20 cellular contexts compared by ENCODE assay signal in genomic region chr16:86895609-86896008, GRCh38.
DNase-seq lines count a peak whose midpoint lies in the region; ATAC-seq, FAIRE-seq and TF ChIP-seq lines count a peak whose summit lies in the region.
"Had no signal": no experiment of that assay in that cellular context is flagged by ENCODE, and none has a peak within 500 bp of the region (broad histone marks: within the 10 kb centered on the region; RNA-seq: fewer than 3 reads in every experiment).

No MANE protein-coding gene starts in this region.

- intact Hi-C loops in cardiac septum (cut with DNase I) (no loop called here), heart left ventricle (cut with DNase I) (no loop called here), upper lobe of right lung (cut with DNase I) (no loop called here), uterus (cut with DNase I; ENCODE audit: low total_unique reads) (no loop called here)

- H3K36me3 Mint-ChIP-seq in nephron (ENCODE audit: low read depth), result peaks cover 3% of the 10 kb centered on the region
- H3K36me3 Mint-ChIP-seq: CD14-positive monocyte; CD8-positive, alpha-beta T cell had no signal

- H3K4ac ChIP-seq in H1 (replicated peaks; ENCODE audit: insufficient read length, low read depth, low read length), result no peak overlapping the region

- no peak for TF ChIP-seq POLR2A in heart left ventricle (IDR thresholded peaks at IDR 0.05)
- no peak for TF ChIP-seq POLR2A in H1 (IDR thresholded peaks at IDR 0.05; ENCODE audit: control extremely low read depth in 1 of 2, low read depth in 2 of 2, low read length in 2 of 2)
- TF ChIP-seq POLR2A in uterus (IDR thresholded peaks at IDR 0.05), result no peak

- H3K4me3 Mint-ChIP-seq in nephron, result no peak overlapping the region
- H3K4me3 Mint-ChIP-seq: CD14-positive monocyte; CD8-positive, alpha-beta T cell had no signal

- no peak overlapping the region for H2AFZ ChIP-seq in H1 (ENCODE audit: low read length)

- H3K36me3 ChIP-seq in heart left ventricle (no peaks in the 10 kb centered on the region), H1 (ENCODE audit: control insufficient read depth in 2 of 4, insufficient read depth in 4 of 4, low read length in 3 of 4) (no peaks in the 10 kb centered on the region), upper lobe of right lung (no peaks in the 10 kb centered on the region), uterus (no peaks in the 10 kb centered on the region)

- H2BK20ac ChIP-seq in H1 (ENCODE audit: low read length), result no peak overlapping the region

- POLR2A ChIA-PET in H1 (lab: Charles Lee; ENCODE audit: partially characterized antibody), result no interaction called here

- no peak overlapping the region for H2BK120ac ChIP-seq in H1 (replicated peaks; ENCODE audit: low read depth, low read length)

- H3K4me1 ChIP-seq in heart left ventricle (peaks cover 0 to 2% (median 0%) of the 10 kb centered on the region in 12 donors), H1 (replicated peaks in 1 of 4; ENCODE audit: control insufficient read depth in 3 of 4, insufficient read depth in 4 of 4, low read length in 3 of 4) (peaks cover 0 to 5% (median 0%) of the 10 kb centered on the region in 4 experiments; a peak in 1 of 7 replicates), upper lobe of right lung (no peaks in the 10 kb centered on the region), uterus (no peaks in the 10 kb centered on the region)

- no peak for TF ChIP-seq CTCF in heart left ventricle (IDR thresholded peaks at IDR 0.05)
- no peak for TF ChIP-seq CTCF in H1 (IDR thresholded peaks at IDR 0.05; ENCODE audit: control extremely low read depth in 1 of 3, insufficient read depth in 1 of 3, low read depth in 1 of 3, low read length in 3 of 3)
- no peak for TF ChIP-seq CTCF in nephron (IDR thresholded peaks at IDR 0.05; ENCODE audit: unreplicated experiment in 3 of 3)
- TF ChIP-seq CTCF in upper lobe of right lung (IDR thresholded peaks at IDR 0.05), result no peak
- no peak for TF ChIP-seq CTCF in uterus (IDR thresholded peaks at IDR 0.05)

- no peak for ATAC-seq in heart left ventricle
- ATAC-seq in upper lobe of right lung, result no peak
- ATAC-seq: CD8-positive, alpha-beta T cell had no signal

- no peak overlapping the region for H3K23ac ChIP-seq in H1 (ENCODE audit: insufficient read length)

- H3K79me2 ChIP-seq in H1 (ENCODE audit: control insufficient read depth in 1 of 2, insufficient read depth in 2 of 2, low read length in 2 of 2), result no peaks in the 10 kb centered on the region

- WGBS in heart left ventricle, 4 donors, result 56 to 66% (median 65%) methylated on average over 11 of the region's 11 CpGs
- 70% methylated on average over 6 of the region's 11 CpGs; no CpG with 5 or more reads in 1 of the 2 experiments for WGBS in H1 (ENCODE audit: extremely low coverage in 1 of 2, insufficient coverage in 1 of 2, insufficient read length in 1 of 2, insufficient replicate concordance in 2 of 2, low coverage in 1 of 2, low lambda C conversion rate in 2 of 2, missing lambda C conversion rate in 1 of 2), 2 experiments

- no peaks in the 10 kb centered on the region; the same call in 1 of the 2 replicates for H3K79me1 ChIP-seq in H1 (ENCODE audit: low read depth, low read length)

- H3K23me2 ChIP-seq in H1 (ENCODE audit: low read depth, low read length), result 0 out of 2 replicates have a peak, but pooled peaks cover 2% of the 10 kb centered on the region

- H2BK5ac ChIP-seq in H1 (ENCODE audit: low read depth, low read length), result no peak overlapping the region

- no peak overlapping the region for H3K56ac ChIP-seq in H1 (replicated peaks; ENCODE audit: insufficient read length, low read depth, low read length)

- CTCF ChIA-PET in H1 (lab: Charles Lee; ENCODE audit: partially characterized antibody), result interaction anchor here (0.9 to 1.6 kb wide), 5 partner anchors 15 to 332 kb away, joined by 3 to 4 read pairs (median 3); no protein-coding TSS in a partner anchor

- TF ChIP-seq EP300 in H1 (IDR thresholded peaks at IDR 0.05; ENCODE audit: borderline replicate concordance in 1 of 2, low read depth in 2 of 2, low read length in 2 of 2), result no peak

- H3K18ac ChIP-seq in H1 (ENCODE audit: extremely low read depth, low read length), result 0 out of 2 replicates have a peak overlapping the region, but pooled peaks have one; percentile 27

- no peak overlapping the region for H2BK12ac ChIP-seq in H1 (ENCODE audit: low read depth, low read length)

- no peak overlapping the region for H2AK5ac ChIP-seq in H1 (ENCODE audit: low read depth, low read length)

- H3K4me1 Mint-ChIP-seq in nephron, result peaks cover 67% of the 10 kb centered on the region
- H3K4me1 Mint-ChIP-seq: CD14-positive monocyte had no signal

- H3K27ac Mint-ChIP-seq in nephron, result peak overlapping the region; percentile 37 to 45 (median 42)
- H3K27ac Mint-ChIP-seq: CD8-positive, alpha-beta T cell had no signal

- peaks cover 52% of the 10 kb centered on the region for H3K27me3 Mint-ChIP-seq in nephron (ENCODE audit: low read depth)

- H3K14ac ChIP-seq in H1 (ENCODE audit: insufficient read length), result no peak overlapping the region

- no peak overlapping the region for H2BK15ac ChIP-seq in H1 (ENCODE audit: low read length)

- no peak overlapping the region for H4K91ac ChIP-seq in H1 (replicated peaks; ENCODE audit: insufficient read length, low read length)

- no peaks in the 10 kb centered on the region for H3K27me3 ChIP-seq in heart left ventricle
- no peaks in the 10 kb centered on the region; a peak in 1 of 7 replicates for H3K27me3 ChIP-seq in H1 (replicated peaks in 1 of 4; ENCODE audit: control insufficient read depth in 3 of 4, extremely low read depth in 1 of 4, insufficient read depth in 3 of 4, low read length in 3 of 4)
- H3K27me3 ChIP-seq in upper lobe of right lung, result peaks cover 11% of the 10 kb centered on the region
- peaks cover 0 to 4% of the 10 kb centered on the region in 2 donors for H3K27me3 ChIP-seq in uterus

- H3K9me3 ChIP-seq in heart left ventricle, result no peaks in the 10 kb centered on the region
- no peaks in the 10 kb centered on the region for H3K9me3 ChIP-seq in H1 (ENCODE audit: insufficient read depth in 2 of 2, low read depth in 1 of 2, low read length in 1 of 2)
- H3K9me3 ChIP-seq in upper lobe of right lung, result no peaks in the 10 kb centered on the region
- no peaks in the 10 kb centered on the region for H3K9me3 ChIP-seq in uterus

- H4K8ac ChIP-seq in H1 (ENCODE audit: extremely low read depth, insufficient read depth, low read length), result no peak overlapping the region

- peak; percentile 70 for DNase-seq in cardiac septum (ENCODE audit: low spot score)
- DNase-seq in heart left ventricle, result no peak
- no peak for DNase-seq in H1 (ENCODE audit: low read depth in 1 of 2, low spot score in 2 of 2)
- DNase-seq in upper lobe of right lung, result peak; percentile 23
- DNase-seq in HUDEP-2 (lab: John Stamatoyannopoulos, UW; ENCODE audit: unreplicated experiment in 76 of 76), result no peak
- no peak for DNase-seq in uterus
- DNase-seq in NOMO-1 (lab: John Stamatoyannopoulos, UW; ENCODE audit: unreplicated experiment in 2 of 2), result no peak
- DNase-seq: CD8-positive, alpha-beta T cell; COR-L47; DMS153; DMS79 treated with DMSO at 0.1 percent for 48 hours; EL had no signal

- H3K9me3 Mint-ChIP-seq in nephron, result no peaks in the 10 kb centered on the region
- H3K9me3 Mint-ChIP-seq: CD8-positive, alpha-beta T cell had no signal

- no peak overlapping the region for H3K4me3 ChIP-seq in heart left ventricle
- H3K4me3 ChIP-seq in H1 (ENCODE audit: extremely low read depth in 1 of 4, insufficient read depth in 2 of 4, low read depth in 3 of 4, low read length in 4 of 4), result no peak overlapping the region
- no peak overlapping the region for H3K4me3 ChIP-seq in upper lobe of right lung
- no peak overlapping the region for H3K4me3 ChIP-seq in uterus

- H3K27ac ChIP-seq in heart left ventricle, result no peak overlapping the region
- H3K27ac ChIP-seq in H1 (ENCODE audit: low read depth, low read length), result no peak overlapping the region
- H3K27ac ChIP-seq in upper lobe of right lung, result no peak overlapping the region
- H3K27ac ChIP-seq in uterus, result no peak overlapping the region
- H3K27ac ChIP-seq: 22Rv1 had no signal

- H3K4me2 ChIP-seq in H1 (ENCODE audit: insufficient read depth in 1 of 2, low read depth in 2 of 2, low read length in 2 of 2), result no peak overlapping the region

- TF ChIP-seq RAD21 in H1 (IDR thresholded peaks at IDR 0.05 in 1 of 2, conservative IDR thresholded peaks at IDR 0.05 in 1 of 2; ENCODE audit: low read depth in 2 of 2, low read length in 2 of 2), result no peak

- no peak for FAIRE-seq in H1 (lab: Jason Lieb, UNC)
- FAIRE-seq: D721Med, G401.6, GM12892, H54, HTR-8/SVneo had no signal

- no peak overlapping the region for H4K5ac ChIP-seq in H1 (ENCODE audit: insufficient read length, low read depth, low read length)

- H3K9ac ChIP-seq in H1 (replicated peaks in 1 of 4; ENCODE audit: extremely low read depth in 1 of 4, low read depth in 3 of 4, low read length in 3 of 4), result no peak overlapping the region

- no peaks in the 10 kb centered on the region for H4K20me1 ChIP-seq in H1 (replicated peaks in 1 of 2; ENCODE audit: control insufficient read depth in 1 of 2, insufficient read depth in 2 of 2, low read length in 2 of 2)

TF ChIP-seq in H1, 55 proteins besides CTCF, POLR2A, EP300 and RAD21:
- TF ChIP-seq BCL11A (IDR thresholded peaks at IDR 0.05; ENCODE audit: low read depth in 2 of 2, low read length in 2 of 2) (no peak), CTBP2 (IDR thresholded peaks at IDR 0.05; ENCODE audit: borderline replicate concordance, insufficient read depth, insufficient read length, low read length) (no peak)

Comparison
In these comparisons a context has a peak if more than half of its experiments do, and no peak if none do; other contexts are left out.
1. DNase-seq: peak in cardiac septum (single experiment) and upper lobe of right lung (single experiment); none in heart left ventricle (0 of 5), H1 (0 of 2), HUDEP-2 (0 of 76), uterus (0 of 2) and NOMO-1 (0 of 2).